ENCODE assay signal across 27 cellular contexts in the genomic region with DNA sequence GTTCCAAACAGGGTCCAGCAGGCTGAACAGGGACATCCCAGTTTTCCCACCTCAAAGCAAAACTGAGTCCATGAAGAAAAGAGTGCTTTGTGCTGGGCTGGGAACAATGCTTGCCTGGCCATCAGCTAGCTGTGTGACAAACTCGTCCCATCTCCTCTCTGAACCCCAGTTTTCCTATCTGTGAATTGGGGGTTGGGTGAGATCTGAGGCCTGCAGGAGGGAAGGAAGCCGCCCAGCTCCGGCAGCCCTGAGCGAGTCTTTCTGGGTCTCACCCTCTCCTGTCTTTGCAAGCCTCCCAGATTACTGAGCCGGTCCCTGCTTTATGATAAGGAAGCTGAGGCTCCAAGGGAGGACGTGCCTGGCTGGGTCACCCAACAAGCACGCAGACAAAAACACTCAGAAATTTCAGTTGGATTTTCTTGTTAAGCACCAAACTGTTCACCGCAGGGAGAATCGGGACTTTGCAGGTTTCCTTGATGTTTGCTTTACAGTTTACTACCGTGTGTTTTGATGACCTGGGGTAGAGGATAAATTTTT.
DNase-seq lines count a peak whose midpoint lies in the region; ATAC-seq and TF ChIP-seq lines count a peak whose summit lies in the region.
"Had no signal": no experiment of that assay in that cellular context is flagged by ENCODE, and none has a peak within 500 bp of the region (broad histone marks: within the 10 kb centered on the region; RNA-seq: fewer than 3 reads in every experiment).

No MANE protein-coding gene starts in this region.

- H3K4me2 ChIP-seq in SK-N-SH (no peak overlapping the region), osteoblast (ENCODE audit: insufficient read depth, low read length) (no peak overlapping the region)

- H3K36me3 Mint-ChIP-seq in WTC11 = no peaks in the 10 kb centered on the region
- no peaks in the 10 kb centered on the region for H3K36me3 Mint-ChIP-seq in activated CD4-positive, alpha-beta T cell treated with anti-CD3 and anti-CD28 coated beads, Interleukin-2, amount 10 ng/mL, durations not matched to agents 7 days and 5 days (ENCODE audit: low read depth)
- H3K36me3 Mint-ChIP-seq: brain had no signal

- H3K27me3 ChIP-seq in SK-N-SH (ENCODE audit: insufficient read depth) (peaks cover 16% of the 10 kb centered on the region; the same call in 1 of the 2 replicates), osteoblast (ENCODE audit: insufficient read depth, low read length) (peaks cover 77% of the 10 kb centered on the region), esophagus squamous epithelium (peaks cover 0 to 59% (median 0%) of the 10 kb centered on the region in 4 donors)
- H3K27me3 ChIP-seq: testis had no signal

- WGBS in SK-N-SH (ENCODE audit: low lambda C conversion rate) = 90% methylated on average over 6 of the region's 10 CpGs
- WGBS in esophagus squamous epithelium, 2 donors = 76 to 85% methylated on average over 6 of the region's 10 CpGs

- CTCF ChIA-PET in SK-N-SH (lab: Yijun Ruan, JAX) (interaction anchor here (1.0 to 5.3 kb wide), 7 partner anchors 11 to 30 kb away, joined by 5 to 61 read pairs (median 20); no protein-coding TSS in a partner anchor), WTC11 (lab: Charles Lee) (interaction anchor here (0.8 to 4.2 kb wide), 6 partner anchors 18 to 159 kb away, joined by 3 to 23 read pairs (median 10); no protein-coding TSS in a partner anchor)
- CTCF ChIA-PET in activated CD4-positive, alpha-beta T cell treated with anti-CD3 and anti-CD28 coated beads, Interleukin-2, amount 10 ng/mL, durations not matched to agents 7 days and 5 days (lab: Charles Lee) = no interaction called here

- peaks cover 0 to 79% of the 10 kb centered on the region in 2 experiments; a peak in 2 of 4 replicates for H3K4me1 ChIP-seq in SK-N-SH (ENCODE audit: control insufficient read depth in 1 of 2, insufficient read depth in 2 of 2, low read depth in 1 of 2, low read length in 1 of 2)
- no peaks in the 10 kb centered on the region for H3K4me1 ChIP-seq in osteoblast (ENCODE audit: insufficient read depth, low read length)
- H3K4me1 ChIP-seq in esophagus squamous epithelium = peaks cover 0 to 7% (median 0%) of the 10 kb centered on the region in 3 donors
- H3K4me1 ChIP-seq: gastrocnemius medialis, testis had no signal

- H3K4me3 ChIP-seq in SK-N-SH (ENCODE audit: low read depth in 2 of 2, low read length in 1 of 2) (no peak overlapping the region), osteoblast (ENCODE audit: insufficient read depth, low read length) (no peak overlapping the region), esophagus squamous epithelium (no peak overlapping the region)
- H3K4me3 ChIP-seq: gastrocnemius medialis, testis had no signal

- H4K20me1 ChIP-seq in SK-N-SH (ENCODE audit: insufficient read depth) (no peaks in the 10 kb centered on the region), osteoblast (ENCODE audit: insufficient read depth, low read length) (no peaks in the 10 kb centered on the region)

- peaks cover 72% of the 10 kb centered on the region for H3K4me1 Mint-ChIP-seq in WTC11
- H3K4me1 Mint-ChIP-seq in activated CD4-positive, alpha-beta T cell treated with anti-CD3 and anti-CD28 coated beads, Interleukin-2, amount 10 ng/mL, durations not matched to agents 7 days and 5 days = no peaks in the 10 kb centered on the region
- H3K4me1 Mint-ChIP-seq: activated CD4-positive, alpha-beta memory T cell treated with anti-CD3 and anti-CD28 coated beads, Interleukin-2, amount 10 ng/mL, durations not matched to agents 7 days and 5 days had no signal

- no peaks in the 10 kb centered on the region for H3F3A ChIP-seq in SK-N-SH (replicated peaks; ENCODE audit: insufficient read depth)

- no peak overlapping the region for H3K9ac ChIP-seq in SK-N-SH

- TF ChIP-seq EP300 in SK-N-SH (IDR thresholded peaks at IDR 0.05; ENCODE audit: borderline replicate concordance in 1 of 2, low read depth in 1 of 2, low read length in 1 of 2) = no peak

- H3K9me3 ChIP-seq in SK-N-SH (no peaks in the 10 kb centered on the region), osteoblast (ENCODE audit: low read depth, low read length) (no peaks in the 10 kb centered on the region), esophagus squamous epithelium (no peaks in the 10 kb centered on the region)
- H3K9me3 ChIP-seq: gastrocnemius medialis, testis had no signal

- TF ChIP-seq RAD21 in SK-N-SH (IDR thresholded peaks at IDR 0.05; ENCODE audit: low read length) = no peak

- H3K27ac ChIP-seq in SK-N-SH (ENCODE audit: low read depth in 2 of 2, low read length in 1 of 2) (peak overlapping the region in 1 of 2 experiments; percentile 96; a peak in 2 of 4 replicates), osteoblast (ENCODE audit: low read depth, low read length) (no peak overlapping the region), esophagus squamous epithelium (no peak overlapping the region)
- H3K27ac ChIP-seq: 22Rv1, gastrocnemius medialis, testis had no signal

- H3K27me3 Mint-ChIP-seq in WTC11 (ENCODE audit: low read depth) = peaks cover 9% of the 10 kb centered on the region
- peaks cover 3% of the 10 kb centered on the region for H3K27me3 Mint-ChIP-seq in activated CD4-positive, alpha-beta T cell treated with anti-CD3 and anti-CD28 coated beads, Interleukin-2, amount 10 ng/mL, durations not matched to agents 7 days and 5 days

- H2AFZ ChIP-seq in SK-N-SH (ENCODE audit: low read depth) (no peak overlapping the region), osteoblast (ENCODE audit: low read length) (no peak overlapping the region)

- ATAC-seq in SK-N-SH treated with all-trans-retinoic acid at 6 μM for 48 hours (no peak), WTC11 (no peak), HG03139 (IDR thresholded peaks at IDR 0.05; ENCODE audit: unreplicated experiment) (no peak)
- ATAC-seq: left colon had no signal

- H3K9me3 Mint-ChIP-seq in WTC11 = no peaks in the 10 kb centered on the region
- H3K9me3 Mint-ChIP-seq in activated CD4-positive, alpha-beta T cell treated with anti-CD3 and anti-CD28 coated beads, Interleukin-2, amount 10 ng/mL, durations not matched to agents 7 days and 5 days = no peaks in the 10 kb centered on the region
- H3K9me3 Mint-ChIP-seq: activated CD4-positive, alpha-beta memory T cell treated with anti-CD3 and anti-CD28 coated beads, Interleukin-2, amount 10 ng/mL, durations not matched to agents 7 days and 5 days; activated T-helper 1 cell treated with anti-CD3 and anti-CD28 coated beads, Interleukin-12 subunit alpha, Interleukin-12 subunit beta, Interleukin-2, Interleukin-4 antibody, amounts not matched to agents 30 ng/mL and 10 ng/mL and 1 ng/mL, durations not matched to agents 14 hours and 24 hours and 36 hours; stimulated activated naive CD8-positive, alpha-beta T cell treated with anti-CD3 and anti-CD28 coated beads, Interleukin-15, Interleukin-2, amounts not matched to agents 100 ng/mL and 50 ng/mL, for 24 hours had no signal

- DNase-seq in SK-N-SH (peak; percentile 17), WTC11 (ENCODE audit: low spot score) (no peak), islet precursor cell (peak; percentile 65), osteoblast (ENCODE audit: insufficient read length, low spot score, missing footprints) (peak; percentile 55), esophagus squamous epithelium (lab: John Stamatoyannopoulos, UW) (no peak)
- no peak for DNase-seq in activated CD4-positive, alpha-beta T cell treated with anti-CD3 and anti-CD28 coated beads, Interleukin-2, amount 10 ng/mL, durations not matched to agents 7 days and 5 days
- DNase-seq: activated CD4-positive, alpha-beta memory T cell treated with anti-CD3 and anti-CD28 coated beads, Interleukin-2, amount 10 ng/mL, durations not matched to agents 7 days and 5 days; activated CD4-positive, CD25-positive, alpha-beta regulatory T cell treated with anti-CD3 and anti-CD28 coated beads, Interleukin-2, amount 50 U/mL, for 72 hours; activated CD8-positive, alpha-beta memory T cell treated with anti-CD3 and anti-CD28 coated beads, Interleukin-2, amount 50 U/mL, for 4 hours; activated naive CD4-positive, alpha-beta T cell treated with Interleukin-2 at 50 U/mL for 16 hours; DMS79; gastrocnemius medialis; GF-D8; hippocampal formation; left colon; NCI-H1092; NCI-H1694; NCI-H446; NCI-H774 had no signal

- POLR2A ChIA-PET in SK-N-SH (lab: Yijun Ruan, JAX) = interaction anchor here (2.8 to 3.5 kb wide), 2 partner anchors 9 to 19 kb away, joined by 22 to 44 read pairs; no protein-coding TSS in a partner anchor
- POLR2A ChIA-PET in WTC11 (lab: Charles Lee) = interaction anchor here (0.6 kb wide), 1 partner anchor 99 kb away, joined by 4 read pairs; no protein-coding TSS in a partner anchor
- POLR2A ChIA-PET in activated CD4-positive, alpha-beta T cell treated with anti-CD3 and anti-CD28 coated beads, Interleukin-2, amount 10 ng/mL, durations not matched to agents 7 days and 5 days (lab: Charles Lee) = no interaction called here

- no peaks in the 10 kb centered on the region for H3K36me3 ChIP-seq in SK-N-SH (replicated peaks in 1 of 2; ENCODE audit: control insufficient read depth in 1 of 2, insufficient read depth in 2 of 2, low read length in 1 of 2)
- no peaks in the 10 kb centered on the region for H3K36me3 ChIP-seq in osteoblast (ENCODE audit: insufficient read depth, low read length)
- H3K36me3 ChIP-seq in esophagus squamous epithelium = no peaks in the 10 kb centered on the region
- H3K36me3 ChIP-seq: gastrocnemius medialis had no signal

- H3K79me2 ChIP-seq in SK-N-SH (ENCODE audit: insufficient read depth) = no peaks in the 10 kb centered on the region
- H3K79me2 ChIP-seq in osteoblast (ENCODE audit: insufficient read depth, low read length) = no peaks in the 10 kb centered on the region

- H3K9me2 ChIP-seq in SK-N-SH = no peaks in the 10 kb centered on the region

- no peak overlapping the region for H3K4me3 Mint-ChIP-seq in WTC11
- H3K4me3 Mint-ChIP-seq in activated CD4-positive, alpha-beta T cell treated with anti-CD3 and anti-CD28 coated beads, Interleukin-2, amount 10 ng/mL, durations not matched to agents 7 days and 5 days = no peak overlapping the region
- H3K4me3 Mint-ChIP-seq: activated CD4-positive, alpha-beta memory T cell treated with anti-CD3 and anti-CD28 coated beads, Interleukin-2, amount 10 ng/mL, durations not matched to agents 7 days and 5 days; activated T-helper 1 cell treated with anti-CD3 and anti-CD28 coated beads, Interleukin-12 subunit alpha, Interleukin-12 subunit beta, Interleukin-2, Interleukin-4 antibody, amounts not matched to agents 30 ng/mL and 10 ng/mL and 1 ng/mL, durations not matched to agents 14 hours and 24 hours and 36 hours; CD14-positive monocyte; stimulated activated naive CD8-positive, alpha-beta T cell treated with anti-CD3 and anti-CD28 coated beads, Interleukin-15, Interleukin-2, amounts not matched to agents 100 ng/mL and 50 ng/mL, for 24 hours had no signal

- TF ChIP-seq CTCF in SK-N-SH (IDR thresholded peaks at IDR 0.05) (no peak), WTC11 (IDR thresholded peaks at IDR 0.05) (no peak), osteoblast (IDR thresholded peaks at IDR 0.05; ENCODE audit: extremely low read depth, low read depth, low read length) (no peak), esophagus squamous epithelium (IDR thresholded peaks at IDR 0.05) (no peak)

- 0 out of 2 replicates have a peak overlapping the region, but pooled peaks have one; percentile 41 for H3K27ac Mint-ChIP-seq in WTC11
- no peak overlapping the region for H3K27ac Mint-ChIP-seq in activated CD4-positive, alpha-beta T cell treated with anti-CD3 and anti-CD28 coated beads, Interleukin-2, amount 10 ng/mL, durations not matched to agents 7 days and 5 days
- H3K27ac Mint-ChIP-seq: activated CD4-positive, alpha-beta memory T cell treated with anti-CD3 and anti-CD28 coated beads, Interleukin-2, amount 10 ng/mL, durations not matched to agents 7 days and 5 days; activated T-helper 1 cell treated with anti-CD3 and anti-CD28 coated beads, Interleukin-12 subunit alpha, Interleukin-12 subunit beta, Interleukin-2, Interleukin-4 antibody, amounts not matched to agents 30 ng/mL and 10 ng/mL and 1 ng/mL, durations not matched to agents 14 hours and 24 hours and 36 hours; stimulated activated naive CD8-positive, alpha-beta T cell treated with anti-CD3 and anti-CD28 coated beads, Interleukin-15, Interleukin-2, amounts not matched to agents 100 ng/mL and 50 ng/mL, for 24 hours had no signal

- intact Hi-C loops in esophagus squamous epithelium (cut with DNase I) = no loop called here

- TF ChIP-seq POLR2A in esophagus squamous epithelium (IDR thresholded peaks at IDR 0.05) = no peak

Comparison
In these comparisons a context has a peak if more than half of its experiments do, and no peak if none do; other contexts are left out.
1. DNase-seq: peak in SK-N-SH (single experiment), islet precursor cell (single experiment) and osteoblast (single experiment); none in WTC11 (single experiment), esophagus squamous epithelium (single experiment) and activated CD4-positive, alpha-beta T cell treated with anti-CD3 and anti-CD28 coated beads, Interleukin-2, amount 10 ng/mL, durations not matched to agents 7 days and 5 days (single experiment).